ENCODE assay signal across 14 cellular contexts in genomic region chr4:118826723-118827444, GRCh38. TPM values are rescaled to one million over a fixed set of nuclear protein-coding genes. Genes with fewer than 3 reads are reported as not detected.
DNase-seq lines count a peak whose midpoint lies in the region; ATAC-seq and TF ChIP-seq lines count a peak whose summit lies in the region.
"Had no signal": no experiment of that assay in that cellular context is flagged by ENCODE, and none has a peak within 500 bp of the region (broad histone marks: within the 10 kb centered on the region; RNA-seq: fewer than 3 reads in every experiment).

No MANE protein-coding gene starts in this region.

- no peak overlapping the region for H3K27ac Mint-ChIP-seq in activated CD8-positive, alpha-beta T cell treated with anti-CD3 and anti-CD28 coated beads, Interleukin-2, amount 10 ng/mL, durations not matched to agents 7 days and 5 days
- H3K27ac Mint-ChIP-seq: activated CD8-positive, alpha-beta T cell treated with anti-CD3 and anti-CD28 coated beads for 36 hours had no signal

- ATAC-seq in GM18907 (IDR thresholded peaks at IDR 0.05; ENCODE audit: unreplicated experiment), result peak; percentile 49
- ATAC-seq in GM18517 (IDR thresholded peaks at IDR 0.05; ENCODE audit: unreplicated experiment), result no peak
- no peak for ATAC-seq in activated CD8-positive, alpha-beta T cell treated with anti-CD3 and anti-CD28 coated beads, Interleukin-2, amount 10 ng/mL, durations not matched to agents 7 days and 5 days
- ATAC-seq: activated CD8-positive, alpha-beta T cell treated with anti-CD3 and anti-CD28 coated beads for 36 hours had no signal

- H3K4me2 ChIP-seq in fibroblast of lung (ENCODE audit: extremely low read depth, insufficient read depth, low read length), result peak overlapping the region; percentile 61

- TF ChIP-seq CTCF in fibroblast of lung (conservative IDR thresholded peaks at IDR 0.05 in 1 of 2, IDR thresholded peaks at IDR 0.05 in 1 of 2; ENCODE audit: low read depth in 1 of 2, low read length in 2 of 2), result no peak

- no peaks in the 10 kb centered on the region for H3K27me3 ChIP-seq in ACC112 (ENCODE audit: insufficient read depth, low read length)
- H3K27me3 ChIP-seq in fibroblast of lung (ENCODE audit: control insufficient read depth, insufficient read depth, low read length), result no peaks in the 10 kb centered on the region
- no peaks in the 10 kb centered on the region for H3K27me3 ChIP-seq in effector memory CD4-positive, alpha-beta T cell (replicated peaks; ENCODE audit: control insufficient read depth, insufficient read depth, low read length, poor library complexity, severe bottlenecking)
- H3K27me3 ChIP-seq: SJSA1 had no signal

- no peaks in the 10 kb centered on the region for H3K9me3 Mint-ChIP-seq in activated CD8-positive, alpha-beta T cell treated with anti-CD3 and anti-CD28 coated beads, Interleukin-2, amount 10 ng/mL, durations not matched to agents 7 days and 5 days (ENCODE audit: insufficient read depth)
- H3K9me3 Mint-ChIP-seq: activated CD8-positive, alpha-beta T cell treated with anti-CD3 and anti-CD28 coated beads for 36 hours had no signal

- H3K36me3 ChIP-seq in ACC112 (ENCODE audit: insufficient read depth, low read length), result peaks cover 56% of the 10 kb centered on the region
- peaks cover 25% of the 10 kb centered on the region for H3K36me3 ChIP-seq in fibroblast of lung (ENCODE audit: control insufficient read depth, insufficient read depth, low read length)
- H3K36me3 ChIP-seq in effector memory CD4-positive, alpha-beta T cell (ENCODE audit: control insufficient read depth, insufficient read depth, low read length), result peaks cover 13% of the 10 kb centered on the region

- no peak overlapping the region for H3K4me3 Mint-ChIP-seq in activated CD8-positive, alpha-beta T cell treated with anti-CD3 and anti-CD28 coated beads, Interleukin-2, amount 10 ng/mL, durations not matched to agents 7 days and 5 days
- H3K4me3 Mint-ChIP-seq: activated CD8-positive, alpha-beta T cell treated with anti-CD3 and anti-CD28 coated beads for 36 hours had no signal

- no peaks in the 10 kb centered on the region for H3K9me3 ChIP-seq in fibroblast of lung (ENCODE audit: control insufficient read depth, insufficient read depth, low read depth, low read length)
- no peaks in the 10 kb centered on the region for H3K9me3 ChIP-seq in effector memory CD4-positive, alpha-beta T cell (ENCODE audit: control insufficient read depth, low read length)
- H3K9me3 ChIP-seq: psoas muscle, SJSA1 had no signal

- POLR2A ChIA-PET in activated CD8-positive, alpha-beta T cell treated with anti-CD3 and anti-CD28 coated beads, Interleukin-2, amount 10 ng/mL, durations not matched to agents 7 days and 5 days (lab: Charles Lee), result no interaction called here

- H3K79me2 ChIP-seq in ACC112 (ENCODE audit: control insufficient read depth, insufficient read depth, low read length, unreplicated experiment) (peaks cover 96% of the 10 kb centered on the region), fibroblast of lung (ENCODE audit: control insufficient read depth, insufficient read depth, low read length) (peaks cover 98% of the 10 kb centered on the region)

- peaks cover 14% of the 10 kb centered on the region for H4K20me1 ChIP-seq in fibroblast of lung (ENCODE audit: control insufficient read depth, extremely low read depth, insufficient read depth, low read length)

- no peak overlapping the region for H3K9ac ChIP-seq in fibroblast of lung (ENCODE audit: insufficient read depth, low read length)

- no peaks in the 10 kb centered on the region for H3K27me3 Mint-ChIP-seq in activated CD8-positive, alpha-beta T cell treated with anti-CD3 and anti-CD28 coated beads, Interleukin-2, amount 10 ng/mL, durations not matched to agents 7 days and 5 days (ENCODE audit: low read depth)
- H3K27me3 Mint-ChIP-seq: activated CD8-positive, alpha-beta T cell treated with anti-CD3 and anti-CD28 coated beads for 36 hours had no signal

- H3K4me1 Mint-ChIP-seq in activated CD8-positive, alpha-beta T cell treated with anti-CD3 and anti-CD28 coated beads, Interleukin-2, amount 10 ng/mL, durations not matched to agents 7 days and 5 days (ENCODE audit: low read depth), result peaks cover 10% of the 10 kb centered on the region

- H3K36me3 Mint-ChIP-seq in activated CD8-positive, alpha-beta T cell treated with anti-CD3 and anti-CD28 coated beads, Interleukin-2, amount 10 ng/mL, durations not matched to agents 7 days and 5 days (ENCODE audit: low read depth), result peaks cover 34% of the 10 kb centered on the region

- H3K27ac ChIP-seq in ACC112 (ENCODE audit: low read depth, low read length), result 0 out of 2 replicates have a peak overlapping the region, but pooled peaks have one; percentile 9
- H3K27ac ChIP-seq in fibroblast of lung (ENCODE audit: insufficient read depth, low read length), result no peak overlapping the region
- H3K27ac ChIP-seq in effector memory CD4-positive, alpha-beta T cell (ENCODE audit: insufficient read depth, low read length, poor library complexity, severe bottlenecking), result no peak overlapping the region
- H3K27ac ChIP-seq: C4-2B, psoas muscle, SJSA1 had no signal

- H3K4me1 ChIP-seq in ACC112 (ENCODE audit: control insufficient read depth, insufficient read depth, low read length, unreplicated experiment) (peaks cover 64% of the 10 kb centered on the region), fibroblast of lung (ENCODE audit: control insufficient read depth, extremely low read depth, insufficient read depth, low read length) (peaks cover 6% of the 10 kb centered on the region)
- H3K4me1 ChIP-seq in effector memory CD4-positive, alpha-beta T cell (ENCODE audit: control insufficient read depth, insufficient read depth, low read length, poor library complexity, severe bottlenecking), result no peaks in the 10 kb centered on the region
- H3K4me1 ChIP-seq: SJSA1 had no signal

- H2AFZ ChIP-seq in ACC112 (ENCODE audit: low read length, unreplicated experiment), result no peak overlapping the region
- no peak overlapping the region for H2AFZ ChIP-seq in fibroblast of lung (ENCODE audit: low read length)

- H3K4me3 ChIP-seq in ACC112 (ENCODE audit: low read depth, low read length), result peak overlapping the region; percentile 41
- H3K4me3 ChIP-seq in fibroblast of lung (replicated peaks in 1 of 4; ENCODE audit: control extremely low read depth in 1 of 4, insufficient read depth in 1 of 4, low read depth in 3 of 4, low read length in 4 of 4), result peak overlapping the region in 1 of 4 experiments; percentile 26
- H3K4me3 ChIP-seq in effector memory CD4-positive, alpha-beta T cell (ENCODE audit: insufficient read depth, low read depth, low read length, poor library complexity, severe bottlenecking), result no peak overlapping the region
- H3K4me3 ChIP-seq: psoas muscle, SJSA1 had no signal

- peak; percentile 24 for DNase-seq in M059J (ENCODE audit: low read depth)
- DNase-seq in fibroblast of lung (ENCODE audit: low read depth in 2 of 2), result no peak
- DNase-seq in NCI-H128 (lab: John Stamatoyannopoulos, UW; ENCODE audit: unreplicated experiment), result no peak
- DNase-seq in activated CD8-positive, alpha-beta T cell treated with anti-CD3 and anti-CD28 coated beads, Interleukin-2, amount 10 ng/mL, durations not matched to agents 7 days and 5 days, result no peak
- DNase-seq in effector memory CD4-positive, alpha-beta T cell, result no peak
- DNase-seq: activated CD8-positive, alpha-beta T cell treated with anti-CD3 and anti-CD28 coated beads for 36 hours; amniotic stem cell; kidney; psoas muscle had no signal

- CTCF ChIA-PET in activated CD8-positive, alpha-beta T cell treated with anti-CD3 and anti-CD28 coated beads, Interleukin-2, amount 10 ng/mL, durations not matched to agents 7 days and 5 days (lab: Charles Lee), result interaction anchor here (3.8 kb wide), 1 partner anchor 12 kb away, joined by 22 read pairs; no protein-coding TSS in a partner anchor

RNA-seq across cellular contexts. Expression of gene SEC24D, which starts 9.0 kb away (rescaled TPM):
- total RNA-seq in M059J (2014; rRNA removed; shearing (Covaris generic)), result 98.1 and 130 TPM in 2 replicates
- total RNA-seq in fibroblast of lung, result 47.8 and 64.6 TPM in 2 replicates
- polyA plus RNA-seq in fibroblast of lung, result 92.9 and 105 TPM in 2 replicates
- 76.6 and 98.2 TPM in 2 replicates for polyA plus RNA-seq in fibroblast of lung (2012)
- 193 and 216 TPM in 2 replicates for polyA minus RNA-seq in fibroblast of lung (ENCODE audit: low replicate concordance)
- total RNA-seq in activated CD8-positive, alpha-beta T cell treated with anti-CD3 and anti-CD28 coated beads, Interleukin-2, amount 10 ng/mL, durations not matched to agents 7 days and 5 days, result 10 to 100 TPM; 29.5 to 32.7 TPM
